27 cellular contexts compared by ENCODE assay signal in genomic region chr3:134839422-134839821, GRCh38.
"Had no signal": no experiment of that assay in that cellular context is flagged by ENCODE, and none has a peak within 500 bp of the region (broad histone marks: within the 10 kb centered on the region; RNA-seq: fewer than 3 reads in every experiment).

No MANE protein-coding gene starts in this region.

- DNase-seq: cortex of kidney; effector memory CD8-positive, alpha-beta T cell; erythroblast; esophagus squamous epithelium; foreskin melanocyte; glutamatergic neuron; kidney glomerular epithelial cell; natural killer cell; small intestine; stimulated activated CD4-positive, alpha-beta T cell treated with anti-CD3 and anti-CD28 coated beads, Interleukin-15, amount 100 ng/mL, for 24 hours; stimulated activated CD4-positive, alpha-beta T cell treated with anti-CD3 and anti-CD28 coated beads, Interleukin-2, amount 100 ng/mL, for 48 hours; stimulated activated naive CD4-positive, alpha-beta T cell; stimulated activated naive CD8-positive, alpha-beta T cell treated with anti-CD3 and anti-CD28 coated beads, Interleukin-15, amount 100 ng/mL, for 72 hours; thyroid gland; trophoblast cell had no signal

- H3K9ac ChIP-seq: parathyroid adenoma had no signal

- H3K36me3 Mint-ChIP-seq: natural killer cell had no signal

- H3K9me3 ChIP-seq: esophagus squamous epithelium, neutrophil, right lobe of liver, suprapubic skin, thyroid gland had no signal

- H3K79me2 ChIP-seq: parathyroid adenoma had no signal

- H3K4me3 ChIP-seq: esophagus squamous epithelium, heart right ventricle, lung, right lobe of liver, suprapubic skin, thyroid gland had no signal

- H3K4me1 ChIP-seq: esophagus squamous epithelium, parathyroid adenoma, right lobe of liver, thyroid gland had no signal

- H3K4me1 Mint-ChIP-seq: natural killer cell; neural crest cell; stimulated activated naive CD8-positive, alpha-beta T cell treated with anti-CD3 and anti-CD28 coated beads, Interleukin-15, amount 100 ng/mL, for 72 hours had no signal

- ATAC-seq: effector memory CD8-positive, alpha-beta T cell; heart right ventricle; left ventricle myocardium superior; natural killer cell; stimulated activated naive CD8-positive, alpha-beta T cell treated with anti-CD3 and anti-CD28 coated beads, Interleukin-15, amount 100 ng/mL, for 72 hours had no signal

- H2AFZ ChIP-seq: parathyroid adenoma had no signal

- H3K27me3 ChIP-seq: esophagus squamous epithelium, heart right ventricle, right lobe of liver, suprapubic skin, thyroid gland had no signal

- H3K27ac ChIP-seq: esophagus squamous epithelium, heart right ventricle, neutrophil, parathyroid adenoma, right lobe of liver, suprapubic skin, thyroid gland had no signal

- H3K36me3 ChIP-seq: esophagus squamous epithelium, heart right ventricle, neutrophil, right lobe of liver, suprapubic skin, thyroid gland had no signal

- H3K27ac Mint-ChIP-seq: effector memory CD8-positive, alpha-beta T cell; memory B cell; natural killer cell; progenitor cell of endocrine pancreas; stimulated activated naive CD8-positive, alpha-beta T cell treated with anti-CD3 and anti-CD28 coated beads, Interleukin-15, amount 100 ng/mL, for 72 hours had no signal

- H3K4me3 Mint-ChIP-seq: effector memory CD8-positive, alpha-beta T cell; memory B cell; natural killer cell; neural crest cell; stimulated activated naive CD8-positive, alpha-beta T cell treated with anti-CD3 and anti-CD28 coated beads, Interleukin-15, amount 100 ng/mL, for 72 hours had no signal

- FAIRE-seq: endometrium, islet of Langerhans, small intestine had no signal
